Comparison of ENCODE assay signal across 1 cellular context in genomic region chr19:3987619-3988371, GRCh38.
A peak's percentile ranks its signal among the peaks of the same experiment; 100 is the strongest.
TF ChIP-seq lines count a peak whose summit lies in the region.

No MANE protein-coding gene starts in this region.

TF ChIP-seq in HepG2, 621 proteins besides CTCF, POLR2A, EP300 and RAD21 (continued from another document and continues in another):
- TF ChIP-seq LRRFIP1 (CRISPR knock-in tag; conservative IDR thresholded peaks at IDR 0.05): no peak
- TF ChIP-seq ZNF318 (CRISPR knock-in tag; IDR thresholded peaks at IDR 0.05): no peak
- TF ChIP-seq ZNF441 (CRISPR knock-in tag; IDR thresholded peaks at IDR 0.05; ENCODE audit: borderline replicate concordance): no peak
- TF ChIP-seq PLSCR1 (CRISPR knock-in tag; IDR thresholded peaks at IDR 0.05; ENCODE audit: borderline replicate concordance): no peak
- TF ChIP-seq ZMYM2 (CRISPR knock-in tag; IDR thresholded peaks at IDR 0.05): no peak
- no peak for TF ChIP-seq KLF12 (CRISPR knock-in tag; IDR thresholded peaks at IDR 0.05; ENCODE audit: borderline replicate concordance)
- peak; percentile 13; the same call in 1 of the 2 replicates for TF ChIP-seq MED1 (CRISPR knock-in tag; IDR thresholded peaks at IDR 0.05)
- no peak for TF ChIP-seq ZNF883 (CRISPR knock-in tag; IDR thresholded peaks at IDR 0.05; ENCODE audit: not compliant biosample characterization)
- TF ChIP-seq ZNF232 (CRISPR knock-in tag; IDR thresholded peaks at IDR 0.05; ENCODE audit: borderline replicate concordance): peak; percentile 46; the same call in 1 of the 2 replicates
- no peak for TF ChIP-seq ZSCAN22 (CRISPR knock-in tag; IDR thresholded peaks at IDR 0.05)
- peak; percentile 41 for TF ChIP-seq YY1 (IDR thresholded peaks at IDR 0.05; ENCODE audit: insufficient read depth, insufficient replicate concordance, low read depth, low read length)
- TF ChIP-seq ZFP82 (CRISPR knock-in tag; IDR thresholded peaks at IDR 0.05; ENCODE audit: borderline replicate concordance): no peak
- no peak for TF ChIP-seq ZNF160 (CRISPR knock-in tag; IDR thresholded peaks at IDR 0.05)
- TF ChIP-seq DR1 (CRISPR knock-in tag; IDR thresholded peaks at IDR 0.05): no peak
- TF ChIP-seq YEATS4 (CRISPR knock-in tag; IDR thresholded peaks at IDR 0.05; ENCODE audit: borderline replicate concordance): no peak
- no peak for TF ChIP-seq TOE1 (CRISPR knock-in tag; IDR thresholded peaks at IDR 0.05)
- no peak for TF ChIP-seq ZNF280D (CRISPR knock-in tag; IDR thresholded peaks at IDR 0.05)
- no peak for TF ChIP-seq ISL2 (CRISPR knock-in tag; IDR thresholded peaks at IDR 0.05)
- no peak for TF ChIP-seq ZNF569 (CRISPR knock-in tag; IDR thresholded peaks at IDR 0.05; ENCODE audit: borderline replicate concordance)
- no peak for TF ChIP-seq USF2 (IDR thresholded peaks at IDR 0.05; ENCODE audit: low read depth, low read length)
- no peak for TF ChIP-seq USF2 (CRISPR knock-in tag; IDR thresholded peaks at IDR 0.05; ENCODE audit: borderline replicate concordance)
- TF ChIP-seq IRF1 (CRISPR knock-in tag; IDR thresholded peaks at IDR 0.05; ENCODE audit: low read depth): no peak
- TF ChIP-seq TBP (CRISPR knock-in tag; IDR thresholded peaks at IDR 0.05): no peak
- TF ChIP-seq ZNF766 (CRISPR knock-in tag; IDR thresholded peaks at IDR 0.05; ENCODE audit: borderline replicate concordance): no peak
- peak; percentile 28; the same call in 1 of the 2 replicates for TF ChIP-seq NFKB2 (CRISPR knock-in tag; IDR thresholded peaks at IDR 0.05; ENCODE audit: borderline replicate concordance)
- TF ChIP-seq ZBTB21 (CRISPR knock-in tag; IDR thresholded peaks at IDR 0.05): no peak
- TF ChIP-seq ZNF572 (CRISPR knock-in tag; IDR thresholded peaks at IDR 0.05): no peak
- no peak for TF ChIP-seq TBX2 (CRISPR knock-in tag; IDR thresholded peaks at IDR 0.05; ENCODE audit: borderline replicate concordance)
- TF ChIP-seq REL (CRISPR knock-in tag; conservative IDR thresholded peaks at IDR 0.05): no peak
- TF ChIP-seq ZNF713 (CRISPR knock-in tag; IDR thresholded peaks at IDR 0.05): no peak
- no peak for TF ChIP-seq ZNF558 (CRISPR knock-in tag; IDR thresholded peaks at IDR 0.05; ENCODE audit: borderline replicate concordance)
- TF ChIP-seq AHDC1 (CRISPR knock-in tag; IDR thresholded peaks at IDR 0.05; ENCODE audit: borderline replicate concordance): no peak
- no peak for TF ChIP-seq MYNN (CRISPR knock-in tag; IDR thresholded peaks at IDR 0.05; ENCODE audit: low read depth)
- no peak for TF ChIP-seq ZNF484 (CRISPR knock-in tag; IDR thresholded peaks at IDR 0.05; ENCODE audit: borderline replicate concordance, low read depth)
- TF ChIP-seq ZNF274 (CRISPR knock-in tag; IDR thresholded peaks at IDR 0.05): no peak
- TF ChIP-seq ZNF510 (CRISPR knock-in tag; IDR thresholded peaks at IDR 0.05; ENCODE audit: low read depth): no peak
- TF ChIP-seq TEAD3 (CRISPR knock-in tag; optimal IDR thresholded peaks at IDR 0.05; ENCODE audit: borderline replicate concordance): no peak
- TF ChIP-seq KAT7 (CRISPR knock-in tag; IDR thresholded peaks at IDR 0.05; ENCODE audit: borderline replicate concordance): no peak
- no peak for TF ChIP-seq ONECUT2 (CRISPR knock-in tag; IDR thresholded peaks at IDR 0.05)
